ENCODE assay signal across 29 cellular contexts in genomic region chr21:27649746-27650145, GRCh38.
DNase-seq lines count a peak whose midpoint lies in the region; ATAC-seq, FAIRE-seq and TF ChIP-seq lines count a peak whose summit lies in the region.
"Had no signal": no experiment of that assay in that cellular context is flagged by ENCODE, and none has a peak within 500 bp of the region (broad histone marks: within the 10 kb centered on the region; RNA-seq: fewer than 3 reads in every experiment).

No MANE protein-coding gene starts in this region.

- H3K9ac ChIP-seq in keratinocyte (ENCODE audit: control insufficient read depth, extremely low read depth, insufficient read depth, low read length), result peak overlapping the region; percentile 3

- ATAC-seq in T-cell (replicated peaks in 1 of 4), result no peak
- no peak for ATAC-seq in left ventricle myocardium superior
- ATAC-seq: activated CD4-positive, CD25-positive, alpha-beta regulatory T cell treated with anti-CD3 and anti-CD28 coated beads, Interleukin-2, amount 50 U/mL, for 24 hours; activated CD8-positive, alpha-beta memory T cell treated with anti-CD3 and anti-CD28 coated beads, Interleukin-2, amount 10 ng/mL, durations not matched to agents 7 days and 5 days; heart right ventricle; lower lobe of right lung; mucosa of descending colon; natural killer cell treated with Interleukin-12 subunit alpha and Interleukin-12 subunit beta and Interleukin-15 and Interleukin-18, amount 100 ng/mL, for 72 hours; stimulated activated memory B cell treated with anti-CD40 and anti-IgM and Interleukin-4, amounts not matched to agents 10 μg/mL and 1 μg/mL and 100 μg/mL, for 72 hours; upper lobe of right lung had no signal

- H3K4me3 ChIP-seq in ACC112 (ENCODE audit: low read depth, low read length), result no peak overlapping the region
- H3K4me3 ChIP-seq in keratinocyte (ENCODE audit: control insufficient read depth in 2 of 3, extremely low read depth in 1 of 3, insufficient read depth in 2 of 3, low read depth in 1 of 3, low read length in 3 of 3), result no peak overlapping the region
- H3K4me3 ChIP-seq in spleen, result no peak overlapping the region
- H3K4me3 ChIP-seq: adrenal gland, heart right ventricle, lower lobe of right lung, mucosa of descending colon, Peyer's patch, upper lobe of right lung had no signal

- H3K4me3 Mint-ChIP-seq in chondrocyte (ENCODE audit: unreplicated experiment), result no peak overlapping the region
- H3K4me3 Mint-ChIP-seq in T-cell, result no peak overlapping the region
- H3K4me3 Mint-ChIP-seq: activated CD8-positive, alpha-beta memory T cell treated with anti-CD3 and anti-CD28 coated beads, Interleukin-2, amount 10 ng/mL, durations not matched to agents 7 days and 5 days; activated naive CD4-positive, alpha-beta T cell treated with anti-CD3 and anti-CD28 coated beads for 36 hours; CD14-positive monocyte; natural killer cell treated with Interleukin-12 subunit alpha and Interleukin-12 subunit beta and Interleukin-15 and Interleukin-18, amount 100 ng/mL, for 72 hours; stimulated activated memory B cell treated with anti-CD40 and anti-IgM and Interleukin-4, amounts not matched to agents 10 μg/mL and 1 μg/mL and 100 μg/mL, for 72 hours; T-helper 1 cell treated with Interleukin-12 subunit alpha and Interleukin-12 subunit beta and Interleukin-4 antibody, amounts not matched to agents 30 μg/mL and 1 μg/mL, for 36 hours had no signal

- no peaks in the 10 kb centered on the region for H3K36me3 ChIP-seq in ACC112 (ENCODE audit: insufficient read depth, low read length)
- H3K36me3 ChIP-seq in keratinocyte (ENCODE audit: control insufficient read depth in 2 of 2, extremely low read depth in 1 of 2, insufficient read depth in 2 of 2, low read length in 2 of 2), result no peaks in the 10 kb centered on the region
- H3K36me3 ChIP-seq in spleen, result no peaks in the 10 kb centered on the region
- H3K36me3 ChIP-seq: adrenal gland, heart right ventricle, lower lobe of right lung, Peyer's patch, upper lobe of right lung had no signal

- no peak overlapping the region for H3K4me2 ChIP-seq in keratinocyte (ENCODE audit: control insufficient read depth, extremely low read depth, insufficient read depth, low read depth, low read length)

- H3K9me1 ChIP-seq in keratinocyte (ENCODE audit: control insufficient read depth, extremely low read depth, insufficient read depth, low read length), result no peaks in the 10 kb centered on the region

- dilution Hi-C loops in keratinocyte (cut with MboI; ENCODE audit: extremely low pct_ligation_motif_present, low sequenced_read_pairs), result no loop called here

- H3K9me3 Mint-ChIP-seq in chondrocyte (ENCODE audit: low read depth) (no peaks in the 10 kb centered on the region), T-cell (peaks cover 7 to 14% (median 10%) of the 10 kb centered on the region in 3 donors)
- H3K9me3 Mint-ChIP-seq: activated naive CD4-positive, alpha-beta T cell treated with anti-CD3 and anti-CD28 coated beads for 36 hours had no signal

- H3K79me2 ChIP-seq in ACC112 (ENCODE audit: control insufficient read depth, insufficient read depth, low read length, unreplicated experiment) (no peaks in the 10 kb centered on the region), keratinocyte (ENCODE audit: control insufficient read depth, insufficient read depth, low read length) (no peaks in the 10 kb centered on the region)

- no peaks in the 10 kb centered on the region for H4K20me1 ChIP-seq in keratinocyte (ENCODE audit: control insufficient read depth, extremely low read depth, insufficient read depth, low read length)

- 64 to 88% (median 71%) methylated on average over 3 of the region's 3 CpGs for WGBS in spleen, 5 donors

- no peak for TF ChIP-seq POLR2A in spleen (IDR thresholded peaks at IDR 0.05)

- H3K36me3 Mint-ChIP-seq in chondrocyte (ENCODE audit: low read depth) (no peaks in the 10 kb centered on the region), T-cell (no peaks in the 10 kb centered on the region)
- H3K36me3 Mint-ChIP-seq: activated CD8-positive, alpha-beta memory T cell treated with anti-CD3 and anti-CD28 coated beads, Interleukin-2, amount 10 ng/mL, durations not matched to agents 7 days and 5 days; CD14-positive monocyte; natural killer cell treated with Interleukin-12 subunit alpha and Interleukin-12 subunit beta and Interleukin-15 and Interleukin-18, amount 100 ng/mL, for 72 hours; stimulated activated memory B cell treated with anti-CD40 and anti-IgM and Interleukin-4, amounts not matched to agents 10 μg/mL and 1 μg/mL and 100 μg/mL, for 72 hours had no signal

- H3K27ac Mint-ChIP-seq in chondrocyte (ENCODE audit: unreplicated experiment) (peak overlapping the region; percentile 84), T-cell (no peak overlapping the region)
- H3K27ac Mint-ChIP-seq: activated CD8-positive, alpha-beta memory T cell treated with anti-CD3 and anti-CD28 coated beads, Interleukin-2, amount 10 ng/mL, durations not matched to agents 7 days and 5 days; activated naive CD4-positive, alpha-beta T cell treated with anti-CD3 and anti-CD28 coated beads for 36 hours; CD14-positive monocyte; natural killer cell treated with Interleukin-12 subunit alpha and Interleukin-12 subunit beta and Interleukin-15 and Interleukin-18, amount 100 ng/mL, for 72 hours; stimulated activated memory B cell treated with anti-CD40 and anti-IgM and Interleukin-4, amounts not matched to agents 10 μg/mL and 1 μg/mL and 100 μg/mL, for 72 hours; T-helper 1 cell treated with Interleukin-12 subunit alpha and Interleukin-12 subunit beta and Interleukin-4 antibody, amounts not matched to agents 30 μg/mL and 1 μg/mL, for 36 hours had no signal

- no peak overlapping the region for H2AFZ ChIP-seq in ACC112 (ENCODE audit: low read length, unreplicated experiment)
- H2AFZ ChIP-seq in keratinocyte (ENCODE audit: control insufficient read depth, low read length), result no peak overlapping the region

- H3K9me3 ChIP-seq in keratinocyte (ENCODE audit: control insufficient read depth, low read depth, low read length) (no peaks in the 10 kb centered on the region), spleen (peaks cover 0 to 6% (median 0%) of the 10 kb centered on the region in 8 donors)
- H3K9me3 ChIP-seq: adrenal gland, heart right ventricle, lower lobe of right lung, mucosa of descending colon, Peyer's patch, upper lobe of right lung had no signal

- POLR2A ChIA-PET in T-cell (lab: Charles Lee), result no interaction called here

- peak; percentile 58 for DNase-seq in LHCN-M2 (ENCODE audit: low read depth)
- DNase-seq in chondrocyte (ENCODE audit: low spot score), result no peak
- DNase-seq in keratinocyte (ENCODE audit: low read depth, low spot score), result no peak
- no peak for DNase-seq in T-cell
- DNase-seq in spleen, result no peak
- DNase-seq in left ventricle myocardium superior, result no peak
- no peak for DNase-seq in NCI-H2081 treated with DMSO at 0.1 percent for 48 hours (lab: John Stamatoyannopoulos, UW)
- DNase-seq: activated CD4-positive, alpha-beta T cell treated with anti-CD3 and anti-CD28 coated beads, Interleukin-2, amount 50 U/mL, for 4 hours; activated CD8-positive, alpha-beta memory T cell treated with anti-CD3 and anti-CD28 coated beads, Interleukin-2, amount 10 ng/mL, durations not matched to agents 7 days and 5 days; activated naive CD4-positive, alpha-beta T cell treated with anti-CD3 and anti-CD28 coated beads for 36 hours; activated T-cell treated with anti-CD3 and anti-CD28 coated beads, Interleukin-2, amount 50 U/mL, for 48 hours; adrenal gland; DMS79; GF-D8; heart right ventricle; lower lobe of right lung; mucosa of descending colon; NCI-H446 treated with DMSO at 0.1 percent for 48 hours; NCI-H774; occipital lobe; Peyer's patch; substantia nigra; upper lobe of right lung had no signal

- no peaks in the 10 kb centered on the region for H3K27me3 ChIP-seq in ACC112 (ENCODE audit: insufficient read depth, low read length)
- H3K27me3 ChIP-seq in keratinocyte (ENCODE audit: control insufficient read depth, extremely low read depth, insufficient read depth, low read length), result no peaks in the 10 kb centered on the region
- no peaks in the 10 kb centered on the region for H3K27me3 ChIP-seq in spleen (replicated peaks in 1 of 7)
- H3K27me3 ChIP-seq: adrenal gland, Peyer's patch, upper lobe of right lung had no signal

- TF ChIP-seq CTCF in chondrocyte (IDR thresholded peaks at IDR 0.05), result no peak
- TF ChIP-seq CTCF in keratinocyte (optimal IDR thresholded peaks at IDR 0.05 in 1 of 3, IDR thresholded peaks at IDR 0.05 in 1 of 3, conservative IDR thresholded peaks at IDR 0.05 in 1 of 3; ENCODE audit: extremely low read depth in 1 of 3, insufficient read depth in 2 of 3, low read length in 3 of 3), result no peak
- TF ChIP-seq CTCF in spleen (IDR thresholded peaks at IDR 0.05 in 8 of 11, conservative IDR thresholded peaks at IDR 0.05 in 3 of 11), result no peak

- H3K4me1 Mint-ChIP-seq in chondrocyte (ENCODE audit: low read depth) (peaks cover 25% of the 10 kb centered on the region), T-cell (no peaks in the 10 kb centered on the region)
- H3K4me1 Mint-ChIP-seq: activated CD8-positive, alpha-beta memory T cell treated with anti-CD3 and anti-CD28 coated beads, Interleukin-2, amount 10 ng/mL, durations not matched to agents 7 days and 5 days; CD14-positive monocyte; stimulated activated memory B cell treated with anti-CD40 and anti-IgM and Interleukin-4, amounts not matched to agents 10 μg/mL and 1 μg/mL and 100 μg/mL, for 72 hours had no signal

- FAIRE-seq in keratinocyte (lab: Jason Lieb, UNC), result no peak

- peaks cover 51% of the 10 kb centered on the region for H3K4me1 ChIP-seq in ACC112 (ENCODE audit: control insufficient read depth, insufficient read depth, low read length, unreplicated experiment)
- H3K4me1 ChIP-seq in keratinocyte (ENCODE audit: control insufficient read depth, extremely low read depth, insufficient read depth, low read length), result peaks cover 53% of the 10 kb centered on the region
- H3K4me1 ChIP-seq in spleen, result no peaks in the 10 kb centered on the region
- H3K4me1 ChIP-seq: adrenal gland, heart right ventricle, lower lobe of right lung, Peyer's patch, upper lobe of right lung had no signal

- no peaks in the 10 kb centered on the region for H3K27me3 Mint-ChIP-seq in chondrocyte (ENCODE audit: low read depth)
- no peaks in the 10 kb centered on the region for H3K27me3 Mint-ChIP-seq in T-cell
- H3K27me3 Mint-ChIP-seq: activated CD8-positive, alpha-beta memory T cell treated with anti-CD3 and anti-CD28 coated beads, Interleukin-2, amount 10 ng/mL, durations not matched to agents 7 days and 5 days; natural killer cell treated with Interleukin-12 subunit alpha and Interleukin-12 subunit beta and Interleukin-15 and Interleukin-18, amount 100 ng/mL, for 72 hours; stimulated activated memory B cell treated with anti-CD40 and anti-IgM and Interleukin-4, amounts not matched to agents 10 μg/mL and 1 μg/mL and 100 μg/mL, for 72 hours had no signal

- H3K27ac ChIP-seq in ACC112 (ENCODE audit: low read depth, low read length) (peak overlapping the region; percentile 99), keratinocyte (ENCODE audit: control insufficient read depth, insufficient read depth, low read length) (peak overlapping the region; percentile 85), spleen (no peak overlapping the region)
- H3K27ac ChIP-seq: adrenal gland, heart right ventricle, lower lobe of right lung, Peyer's patch, upper lobe of right lung had no signal

- intact Hi-C loops in spleen (cut with DNase I; ENCODE audit: low total_unique reads) (no loop called here), left ventricle myocardium superior (cut with micrococcal nuclease) (loop anchor here (10.0 kb wide), 1 partner anchor 665 kb away; no protein-coding TSS in a partner anchor)

- CTCF ChIA-PET in T-cell (lab: Charles Lee), result no interaction called here

Comparison
In these comparisons a context has a peak if more than half of its experiments do, and no peak if none do; other contexts are left out.
1. H3K27ac ChIP-seq: peak in ACC112 (single experiment) and keratinocyte (single experiment); none in spleen (0 of 8).